In genomic region chr2:237732790-237733349, GRCh38 we compare ENCODE assay signal across 9 cellular contexts.
DNase-seq lines count a peak whose midpoint lies in the region; ATAC-seq and TF ChIP-seq lines count a peak whose summit lies in the region.
"Had no signal": no experiment of that assay in that cellular context is flagged by ENCODE, and none has a peak within 500 bp of the region (broad histone marks: within the 10 kb centered on the region; RNA-seq: fewer than 3 reads in every experiment).

No MANE protein-coding gene starts in this region.

- H3K4me1 ChIP-seq in body of pancreas (peaks cover 32% of the 10 kb centered on the region), thoracic aorta (ENCODE audit: control insufficient read depth in 1 of 2, low read depth in 2 of 2) (peaks cover 29 to 65% of the 10 kb centered on the region in 2 donors)

- WGBS in body of pancreas, 2 donors, result 37 to 42% methylated on average over 12 to 13 of the region's 13 CpGs

- H3K27ac ChIP-seq in body of pancreas, result peak overlapping the region; percentile 72 to 79 (median 78)
- H3K27ac ChIP-seq in thoracic aorta, result peak overlapping the region; percentile 75 to 80
- H3K27ac ChIP-seq: WERI-Rb-1 had no signal

- H3K9me3 ChIP-seq in body of pancreas (no peaks in the 10 kb centered on the region), thoracic aorta (no peaks in the 10 kb centered on the region)

- H3K27me3 ChIP-seq in body of pancreas (no peaks in the 10 kb centered on the region), thoracic aorta (replicated peaks; ENCODE audit: insufficient read depth) (no peaks in the 10 kb centered on the region)

- peaks cover 9% of the 10 kb centered on the region for H3K36me3 Mint-ChIP-seq in memory B cell

- intact Hi-C loops in body of pancreas (cut with DNase I), result no loop called here

- peaks cover 21% of the 10 kb centered on the region for H3K4me1 Mint-ChIP-seq in memory B cell

- DNase-seq in activated CD4-positive, alpha-beta T cell treated with anti-CD3 and anti-CD28 coated beads for 48 hours, result peak; percentile 28
- no peak for DNase-seq in activated CD4-positive, alpha-beta T cell treated with anti-CD3 and anti-CD28 coated beads, Interleukin-2, amount 50 U/mL, for 4 hours
- DNase-seq in body of pancreas, result peak in 3 of 4 donors; percentile 28 to 51 (median 50)
- no peak for DNase-seq in memory B cell (ENCODE audit: low spot score in 2 of 2)
- no peak for DNase-seq in thoracic aorta (ENCODE audit: low spot score)
- DNase-seq in EL, result no peak
- DNase-seq in activated CD4-positive, CD25-positive, alpha-beta regulatory T cell treated with anti-CD3 and anti-CD28 coated beads, Interleukin-2, amount 50 U/mL, for 72 hours, result no peak
- DNase-seq: WERI-Rb-1 had no signal

- ATAC-seq in body of pancreas (peak; percentile 21), memory B cell (ENCODE audit: low read depth) (no peak), thoracic aorta (ENCODE audit: insufficient number of reproducible peaks, low FRiP score, low read depth) (no peak), HG03196 (IDR thresholded peaks at IDR 0.05; ENCODE audit: unreplicated experiment) (no peak)

- no peaks in the 10 kb centered on the region for H3K27me3 Mint-ChIP-seq in memory B cell

- no peaks in the 10 kb centered on the region for H3K9me3 Mint-ChIP-seq in memory B cell

- peak overlapping the region; percentile 67 for H3K27ac Mint-ChIP-seq in memory B cell

- no peak overlapping the region for H3K4me3 Mint-ChIP-seq in memory B cell

- H3K4me3 ChIP-seq in body of pancreas, result no peak overlapping the region
- peak overlapping the region; percentile 24 for H3K4me3 ChIP-seq in thoracic aorta

- no peak for TF ChIP-seq POLR2A in body of pancreas (IDR thresholded peaks at IDR 0.05)

- H3K36me3 ChIP-seq in body of pancreas (replicated peaks in 1 of 2; ENCODE audit: insufficient read depth in 1 of 2, low read depth in 2 of 2) (no peaks in the 10 kb centered on the region), thoracic aorta (peaks cover 4% of the 10 kb centered on the region)
- H3K36me3 ChIP-seq: WERI-Rb-1 had no signal

- TF ChIP-seq CTCF in body of pancreas (IDR thresholded peaks at IDR 0.05) (no peak), thoracic aorta (IDR thresholded peaks at IDR 0.05) (no peak)

Comparison
In these comparisons a context has a peak if more than half of its experiments do, and no peak if none do; other contexts are left out.
1. DNase-seq: peak in activated CD4-positive, alpha-beta T cell treated with anti-CD3 and anti-CD28 coated beads for 48 hours (single experiment) and body of pancreas (3 of 4); none in activated CD4-positive, alpha-beta T cell treated with anti-CD3 and anti-CD28 coated beads, Interleukin-2, amount 50 U/mL, for 4 hours (0 of 2), memory B cell (0 of 2), thoracic aorta (single experiment), EL (single experiment) and activated CD4-positive, CD25-positive, alpha-beta regulatory T cell treated with anti-CD3 and anti-CD28 coated beads, Interleukin-2, amount 50 U/mL, for 72 hours (single experiment).